27 cellular contexts compared by ENCODE assay signal in the genomic region with DNA sequence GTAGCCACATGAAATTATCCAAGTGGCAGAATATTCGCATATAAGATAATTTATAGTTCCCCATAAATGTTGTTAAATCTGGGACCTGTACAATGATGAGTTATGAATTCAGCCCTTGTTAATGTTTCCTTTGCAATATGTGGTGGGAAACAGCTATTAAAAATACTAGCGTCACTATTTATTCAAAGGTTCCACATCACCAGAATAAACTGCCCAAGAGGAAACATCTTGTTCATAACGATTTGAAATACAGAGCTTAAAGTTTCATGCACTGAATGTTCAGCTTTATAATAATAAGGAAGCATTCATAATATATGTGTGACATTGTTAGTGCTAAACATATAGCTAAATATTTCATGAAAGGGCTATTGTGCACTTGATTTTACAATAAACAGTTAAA.
"Had no signal": no experiment of that assay in that cellular context is flagged by ENCODE, and none has a peak within 500 bp of the region (broad histone marks: within the 10 kb centered on the region; RNA-seq: fewer than 3 reads in every experiment).

No MANE protein-coding gene starts in this region.

- H3K27me3 ChIP-seq: dorsolateral prefrontal cortex, gastroesophageal sphincter, heart right ventricle, left lung, neutrophil, pancreas, right lobe of liver, suprapubic skin, transverse colon, upper lobe of right lung, uterus had no signal

- H3K4me1 ChIP-seq: gastroesophageal sphincter, heart right ventricle, left lung, pancreas, right lobe of liver, suprapubic skin, transverse colon, upper lobe of right lung, uterus had no signal

- H3K27ac ChIP-seq: dorsolateral prefrontal cortex, epithelial cell of prostate, gastroesophageal sphincter, heart right ventricle, left lung, neutrophil, pancreas, right lobe of liver, suprapubic skin, transverse colon, upper lobe of right lung, uterus had no signal

- FAIRE-seq: islet of Langerhans, pancreas, small intestine had no signal

- ATAC-seq: esophagus mucosa; gastroesophageal sphincter; heart right ventricle; left cardiac atrium; left lung; mucosa of descending colon; natural killer cell treated with Interleukin-12 subunit alpha and Interleukin-12 subunit beta and Interleukin-15 and Interleukin-18, amount 100 ng/mL, for 72 hours; pancreas; right lobe of liver; stimulated activated naive CD8-positive, alpha-beta T cell treated with anti-CD3 and anti-CD28 coated beads, Interleukin-15, amount 100 ng/mL, for 72 hours; upper lobe of right lung had no signal

- H3K9me3 ChIP-seq: gastroesophageal sphincter, heart right ventricle, left lung, neutrophil, pancreas, right lobe of liver, suprapubic skin, transverse colon, upper lobe of right lung, uterus had no signal

- DNase-seq: dorsolateral prefrontal cortex; effector CD4-positive, alpha-beta T cell; foreskin fibroblast; heart right ventricle; hippocampal formation; left cardiac atrium; left lung; mesenchymal stem cell; mucosa of descending colon; naive B cell; pancreas; right lobe of liver; small intestine; stimulated activated CD4-positive, alpha-beta T cell treated with anti-CD3 and anti-CD28 coated beads, Interleukin-15, amount 100 ng/mL, for 24 hours; stimulated activated CD4-positive, alpha-beta T cell treated with anti-CD3 and anti-CD28 coated beads, Interleukin-2, amount 100 ng/mL, for 48 hours; stimulated activated naive CD4-positive, alpha-beta T cell; stimulated activated naive CD8-positive, alpha-beta T cell treated with anti-CD3 and anti-CD28 coated beads, Interleukin-15, amount 100 ng/mL, for 72 hours; transverse colon; upper lobe of right lung; uterus had no signal

- H3K4me3 ChIP-seq: dorsolateral prefrontal cortex, gastroesophageal sphincter, heart right ventricle, left lung, mucosa of descending colon, pancreas, right lobe of liver, suprapubic skin, transverse colon, upper lobe of right lung, uterus had no signal

- H3K36me3 ChIP-seq: gastroesophageal sphincter, heart right ventricle, left lung, neutrophil, pancreas, right lobe of liver, suprapubic skin, transverse colon, upper lobe of right lung, uterus had no signal
